In the genomic region with DNA sequence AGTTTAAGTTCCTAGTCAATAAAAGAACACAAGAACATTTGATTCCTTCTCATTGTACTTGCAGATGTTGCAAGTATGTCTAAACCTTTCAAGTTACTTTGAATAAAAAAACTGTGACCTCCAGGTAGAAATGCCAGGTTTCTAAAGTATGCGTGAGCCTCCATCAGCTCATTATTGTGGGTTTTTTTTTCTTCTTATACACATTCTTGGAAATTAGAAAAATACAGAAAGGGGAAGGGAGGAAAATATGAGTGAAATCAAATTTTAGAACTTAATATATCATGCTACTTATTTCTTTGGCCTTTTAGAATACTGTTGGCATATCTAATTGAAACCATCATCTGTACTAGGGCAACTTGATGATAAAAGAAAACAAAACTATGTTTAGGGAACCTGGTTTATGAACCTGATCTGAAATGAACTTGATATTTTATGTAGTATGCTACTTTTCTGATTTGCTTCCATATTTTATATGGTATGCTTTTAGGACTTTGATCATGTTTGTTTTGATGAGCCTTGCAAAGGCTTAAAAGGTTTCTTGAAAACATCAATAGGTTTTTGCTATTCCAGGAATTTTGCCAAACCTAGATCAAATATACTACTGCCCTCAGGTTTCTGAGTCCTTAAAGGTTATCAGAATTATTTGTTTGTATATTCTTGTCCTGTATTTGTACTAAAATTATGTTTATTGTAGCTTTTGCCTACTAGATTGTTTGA, we compare ENCODE assay signal across 9 cellular contexts.
"Had no signal": no experiment of that assay in that cellular context is flagged by ENCODE, and none has a peak within 500 bp of the region (broad histone marks: within the 10 kb centered on the region; RNA-seq: fewer than 3 reads in every experiment).

No MANE protein-coding gene starts in this region.

- FAIRE-seq: pancreas had no signal

- H3K4me1 ChIP-seq: gastrocnemius medialis, pancreas, tibial artery, uterus had no signal

- DNase-seq: adrenal gland; effector memory CD8-positive, alpha-beta T cell; gastrocnemius medialis; pancreas; stimulated activated CD4-positive, alpha-beta T cell treated with anti-CD3 and anti-CD28 coated beads, Interleukin-4, amount 100 ng/mL, for 4 hours; T-helper 17 cell; tibial artery; uterus had no signal

- H3K4me3 ChIP-seq: adrenal gland, gastrocnemius medialis, pancreas, tibial artery, uterus had no signal

- H3K9me3 ChIP-seq: adrenal gland, gastrocnemius medialis, pancreas, tibial artery, uterus had no signal

- H3K36me3 ChIP-seq: adrenal gland, gastrocnemius medialis, pancreas, tibial artery, uterus had no signal

- H3K27me3 ChIP-seq: adrenal gland, gastrocnemius medialis, pancreas, tibial artery, uterus had no signal

- H3K27ac ChIP-seq: adrenal gland, epithelial cell of prostate, gastrocnemius medialis, pancreas, tibial artery, uterus had no signal

- ATAC-seq: effector memory CD8-positive, alpha-beta T cell; gastrocnemius medialis; T-helper 17 cell had no signal
